ENCODE assay signal across 14 cellular contexts in the genomic region with DNA sequence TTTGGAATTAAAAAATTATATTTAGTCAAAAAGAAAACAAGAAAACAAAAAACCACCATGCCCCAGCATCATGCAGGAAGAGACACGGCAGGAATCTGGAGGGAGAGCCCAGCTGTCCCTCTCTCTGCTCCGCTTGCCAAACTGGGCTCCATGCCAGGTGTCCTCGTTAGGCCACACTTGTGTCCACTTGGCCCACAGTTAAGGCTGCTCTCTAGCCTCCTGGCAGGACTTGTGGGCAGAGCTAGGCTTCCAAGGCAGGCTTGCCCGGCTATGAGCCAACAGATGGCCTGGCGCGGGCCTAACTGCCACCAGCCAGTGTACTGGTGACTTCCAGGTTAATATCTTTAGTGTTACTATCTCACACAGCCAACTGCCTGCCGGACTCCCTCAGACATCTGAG. TPM values are rescaled to one million over a fixed set of nuclear protein-coding genes. Genes with fewer than 3 reads are reported as not detected.
A peak's percentile ranks its signal among the peaks of the same experiment; 100 is the strongest.
DNase-seq lines count a peak whose midpoint lies in the region; ATAC-seq, FAIRE-seq and TF ChIP-seq lines count a peak whose summit lies in the region.
"Had no signal": no experiment of that assay in that cellular context is flagged by ENCODE, and none has a peak within 500 bp of the region (broad histone marks: within the 10 kb centered on the region; RNA-seq: fewer than 3 reads in every experiment).

No MANE protein-coding gene starts in this region.

- no peak overlapping the region; the same call in 1 of the 2 replicates for H3K9ac ChIP-seq in HepG2 (ENCODE audit: insufficient read depth, low read depth, low read length)

- no peaks in the 10 kb centered on the region for H3K9me3 Mint-ChIP-seq in WTC11
- H3K9me3 Mint-ChIP-seq: type B pancreatic cell had no signal

- H3K4me1 Mint-ChIP-seq in WTC11 = peaks cover 4% of the 10 kb centered on the region

- no peak overlapping the region for H2AFZ ChIP-seq in HepG2 (ENCODE audit: low read length)

- ATAC-seq in body of pancreas = peak; percentile 80
- no peak for ATAC-seq in HepG2
- ATAC-seq in WTC11 = no peak
- ATAC-seq in HG03039 (IDR thresholded peaks at IDR 0.05; ENCODE audit: unreplicated experiment) = no peak
- no peak for ATAC-seq in GM21367 (IDR thresholded peaks at IDR 0.05; ENCODE audit: unreplicated experiment)
- ATAC-seq: A549 had no signal

- peaks cover 6% of the 10 kb centered on the region for H4K20me1 ChIP-seq in HepG2 (ENCODE audit: insufficient read depth, low read length)

- no peak overlapping the region for H3K4me3 ChIP-seq in body of pancreas
- H3K4me3 ChIP-seq in HepG2 (replicated peaks in 1 of 3; ENCODE audit: insufficient read depth in 1 of 3, low read depth in 2 of 3, low read length in 3 of 3) = no peak overlapping the region
- H3K4me3 ChIP-seq in tibial artery = no peak overlapping the region
- H3K4me3 ChIP-seq: A549 had no signal

- no peaks in the 10 kb centered on the region for H3K9me3 ChIP-seq in body of pancreas
- H3K9me3 ChIP-seq in HepG2 (ENCODE audit: low read length) = no peaks in the 10 kb centered on the region
- H3K9me3 ChIP-seq in tibial artery = no peaks in the 10 kb centered on the region
- H3K9me3 ChIP-seq: A549 had no signal

- CTCF ChIA-PET in HepG2 (lab: Yijun Ruan, JAX; ENCODE audit: low intra/inter-chr PET ratio, low total read pairs) (no interaction called here), WTC11 (lab: Charles Lee) (interaction anchor here (0.8 to 2.0 kb wide), 3 partner anchors 11 to 43 kb away, joined by 3 to 11 read pairs (median 3); a partner anchor contains a TSS)

- in situ Hi-C loops in HepG2 (cut with HindIII; ENCODE audit: extremely low pct_ligation_motif_present, low pct_unique_long_range_greater_than_20kb) = no loop called here

- H3K36me3 ChIP-seq in body of pancreas (replicated peaks in 1 of 2; ENCODE audit: insufficient read depth in 1 of 2, low read depth in 2 of 2) (no peaks in the 10 kb centered on the region), HepG2 (replicated peaks in 1 of 2; ENCODE audit: control insufficient read depth in 1 of 2, insufficient read depth in 2 of 2, low read length in 2 of 2) (peaks cover under 1 to 8% of the 10 kb centered on the region in 2 experiments; a peak in 4 of 5 replicates), tibial artery (no peaks in the 10 kb centered on the region)

- peak overlapping the region; percentile 4 to 55 (median 48) for H3K27ac ChIP-seq in body of pancreas
- H3K27ac ChIP-seq in HepG2 (ENCODE audit: extremely low read length, insufficient read depth, low read length) = no peak overlapping the region
- H3K27ac ChIP-seq in tibial artery = peak overlapping the region; percentile 13 to 36
- H3K27ac ChIP-seq: A549 had no signal

- DNase-seq in NCI-H345 (lab: John Stamatoyannopoulos, UW) = peak; percentile 24
- DNase-seq in NCI-H345 treated with DMSO at 0.1 percent for 48 hours (lab: John Stamatoyannopoulos, UW; ENCODE audit: unreplicated experiment) = no peak
- peak; percentile 87 to 96 (median 92) for DNase-seq in body of pancreas
- DNase-seq in HepG2 (ENCODE audit: low spot score) = no peak
- DNase-seq in tibial artery = peak; percentile 79 to 86
- DNase-seq in WTC11 (ENCODE audit: low spot score) = no peak
- DNase-seq: activated CD4-positive, alpha-beta T cell treated with anti-CD3 and anti-CD28 coated beads, Interleukin-2, amount 50 U/mL, for 1 hour; OCI-M1; stimulated activated CD4-positive, alpha-beta T cell treated with anti-CD3 and anti-CD28 coated beads, Interleukin-4, amount 100 ng/mL, for 24 hours had no signal

- no peak for TF ChIP-seq RAD21 in HepG2 (CRISPR knock-in tag; IDR thresholded peaks at IDR 0.05)

- no peak overlapping the region for H3K4me3 Mint-ChIP-seq in WTC11
- H3K4me3 Mint-ChIP-seq: IgD-negative memory B cell, type B pancreatic cell had no signal

- H3K36me3 Mint-ChIP-seq in WTC11 = no peaks in the 10 kb centered on the region

- H3K4me2 ChIP-seq in HepG2 (ENCODE audit: low read depth, low read length) = no peak overlapping the region
- H3K4me2 ChIP-seq: A549 had no signal

- TF ChIP-seq POLR2A in body of pancreas (IDR thresholded peaks at IDR 0.05) (no peak), HepG2 (IDR thresholded peaks at IDR 0.05; ENCODE audit: insufficient read depth in 1 of 2, low read depth in 2 of 2, low read length in 2 of 2) (no peak)

- BruUV-seq in HepG2 (replicated peaks; lab: Mats Ljungman, UMichigan) = no TSS peak

- POLR2A ChIA-PET in HepG2 (lab: Yijun Ruan, JAX) (interaction anchor here (0.9 to 1.2 kb wide), 2 partner anchors 11 to 24 kb away, joined by 3 to 4 read pairs; a partner anchor contains a TSS), WTC11 (lab: Charles Lee) (no interaction called here)

- TF ChIP-seq CTCF in body of pancreas (IDR thresholded peaks at IDR 0.05) = no peak
- no peak for TF ChIP-seq CTCF in HepG2 (CRISPR knock-in tag; IDR thresholded peaks at IDR 0.05)
- TF ChIP-seq CTCF in tibial artery (IDR thresholded peaks at IDR 0.05) = no peak
- no peak for TF ChIP-seq CTCF in WTC11 (IDR thresholded peaks at IDR 0.05)

- WGBS in body of pancreas, 2 donors = 10 to 20% methylated on average over 7 of the region's 7 CpGs
- 91% methylated on average over 4 of the region's 7 CpGs for WGBS in HepG2 (ENCODE audit: low lambda C conversion rate)

- peaks cover 56% of the 10 kb centered on the region for H3K4me1 ChIP-seq in body of pancreas
- peaks cover 5% of the 10 kb centered on the region for H3K4me1 ChIP-seq in HepG2 (ENCODE audit: insufficient read depth, low read length)
- peaks cover 0 to 30% (median 20%) of the 10 kb centered on the region in 4 donors for H3K4me1 ChIP-seq in tibial artery

- H3K27ac Mint-ChIP-seq in WTC11 = no peak overlapping the region
- H3K27ac Mint-ChIP-seq: type B pancreatic cell had no signal

- TF ChIP-seq EP300 in HepG2 (IDR thresholded peaks at IDR 0.05; ENCODE audit: low read depth in 2 of 2, low read length in 2 of 2) (no peak), HepG2 (CRISPR knock-in tag; IDR thresholded peaks at IDR 0.05; ENCODE audit: borderline replicate concordance) (no peak)

- H3K79me2 ChIP-seq in HepG2 (ENCODE audit: insufficient read depth, low read length) = peaks cover 31% of the 10 kb centered on the region

- FAIRE-seq in HepG2 (lab: Jason Lieb, UNC) = no peak
- FAIRE-seq: A549 had no signal

- intact Hi-C loops in body of pancreas (cut with DNase I) (no loop called here), HepG2 (cut with micrococcal nuclease; ENCODE audit: unreplicated experiment) (no loop called here), tibial artery (cut with DNase I; ENCODE audit: low total_unique reads) (no loop called here)

- no peaks in the 10 kb centered on the region for H3K27me3 ChIP-seq in body of pancreas
- H3K27me3 ChIP-seq in HepG2 (ENCODE audit: control insufficient read depth in 1 of 2, insufficient read depth in 2 of 2, low read length in 2 of 2) = no peaks in the 10 kb centered on the region
- no peaks in the 10 kb centered on the region for H3K27me3 ChIP-seq in tibial artery

- H3K27me3 Mint-ChIP-seq in WTC11 (ENCODE audit: low read depth) = no peaks in the 10 kb centered on the region; the same call in 1 of the 2 replicates
- H3K27me3 Mint-ChIP-seq: IgD-negative memory B cell, type B pancreatic cell had no signal

RNA-seq across cellular contexts. Expression of a gene that starts 10.6 kb away (rescaled TPM):
- total RNA-seq in body of pancreas (100 to 1,000 TPM in 1 of 2 donors, 10 to 100 TPM in 1; 53.7 to 102 TPM), HepG2 (2016; rRNA removed; fragmentation: Illumina TruSeq; extraction: Trizol) (49.5 and 51.1 TPM in 2 replicates), WTC11 (2021) (32.5 to 44.1 TPM (median 33.8 TPM) in 3 replicates)
- total RNA-seq in HepG2 (2016; cell fraction: cytosol; rRNA removed; fragmentation: Illumina TruSeq; extraction: Trizol; ENCODE audit: low read depth) = 13.5 and 16.0 TPM in 2 replicates
- total RNA-seq in HepG2 (2016; cell fraction: insoluble cytoplasmic fraction; rRNA removed; fragmentation: Illumina TruSeq; extraction: Trizol) = 45.3 and 52.4 TPM in 2 replicates
- total RNA-seq in HepG2 (2016; cell fraction: membrane; rRNA removed; fragmentation: Illumina TruSeq; extraction: Trizol) = 23.6 and 25.5 TPM in 2 replicates
- total RNA-seq in HepG2 (2016; cell fraction: nucleus; rRNA removed; fragmentation: Illumina TruSeq; extraction: Trizol) = 26.3 and 30.4 TPM in 2 replicates
- 54.2 and 61.3 TPM in 2 replicates for polyA plus RNA-seq in HepG2 (2011; rRNA removed)
- polyA plus RNA-seq in HepG2 (2011; cell fraction: cytosol; rRNA removed) = 55.2 and 57.9 TPM in 2 replicates
- polyA plus RNA-seq in HepG2 (2011; cell fraction: nucleus; rRNA removed) = 32.7 and 35.9 TPM in 2 replicates
- polyA plus RNA-seq in HepG2 (2012) = 29.3 and 41.3 TPM in 2 replicates
- 16.4 and 17.3 TPM in 2 replicates for polyA plus RNA-seq in HepG2 (2016; cell fraction: cytosol; fragmentation: Illumina TruSeq; extraction: Trizol; ENCODE audit: low read depth)
- 55.4 and 63.8 TPM in 2 replicates for polyA plus RNA-seq in HepG2 (2016; cell fraction: insoluble cytoplasmic fraction; fragmentation: Illumina TruSeq; extraction: Trizol; ENCODE audit: low read depth)
- 21.4 and 22.6 TPM in 2 replicates for polyA plus RNA-seq in HepG2 (2016; cell fraction: membrane; fragmentation: Illumina TruSeq; extraction: Trizol; ENCODE audit: low read depth)
- 45.0 and 53.3 TPM in 2 replicates for polyA plus RNA-seq in HepG2 (2016; cell fraction: nucleus; fragmentation: Illumina TruSeq; extraction: Trizol; ENCODE audit: insufficient read depth, low read depth)
- polyA minus RNA-seq in HepG2 (2011; rRNA and poly(A)+ RNA removed; ENCODE audit: low replicate concordance) = 104 and 246 TPM in 2 replicates
- 37.9 and 45.0 TPM in 2 replicates for polyA minus RNA-seq in HepG2 (2011; cell fraction: cytosol; rRNA and poly(A)+ RNA removed)
- polyA minus RNA-seq in HepG2 (2011; cell fraction: nucleus; rRNA and poly(A)+ RNA removed) = 14.7 and 19.8 TPM in 2 replicates

RNA-seq across cellular contexts. Expression of a gene that starts 13.0 kb away (rescaled TPM):
- total RNA-seq in body of pancreas = not detected
- total RNA-seq in HepG2 (2016; rRNA removed; fragmentation: Illumina TruSeq; extraction: Trizol) = not detected in 2 replicates
- total RNA-seq in HepG2 (2016; cell fraction: cytosol; rRNA removed; fragmentation: Illumina TruSeq; extraction: Trizol; ENCODE audit: low read depth) = not detected in 2 replicates
- not detected in 2 replicates for total RNA-seq in HepG2 (2016; cell fraction: insoluble cytoplasmic fraction; rRNA removed; fragmentation: Illumina TruSeq; extraction: Trizol)
- total RNA-seq in HepG2 (2016; cell fraction: membrane; rRNA removed; fragmentation: Illumina TruSeq; extraction: Trizol) = 0.28 TPM in 1 of 2 replicates, not detected in the other
- total RNA-seq in HepG2 (2016; cell fraction: nucleus; rRNA removed; fragmentation: Illumina TruSeq; extraction: Trizol) = not detected in 2 replicates
- polyA plus RNA-seq in HepG2 (2011; rRNA removed) = not detected in 2 replicates
- polyA plus RNA-seq in HepG2 (2011; cell fraction: cytosol; rRNA removed) = 0.34 TPM in 1 of 2 replicates, not detected in the other
- not detected in 2 replicates for polyA plus RNA-seq in HepG2 (2011; cell fraction: nucleus; rRNA removed)
- 0.75 TPM in 1 of 2 replicates, not detected in the other for polyA plus RNA-seq in HepG2 (2012)
- not detected in 2 replicates for polyA plus RNA-seq in HepG2 (2016; cell fraction: cytosol; fragmentation: Illumina TruSeq; extraction: Trizol; ENCODE audit: low read depth)
- polyA plus RNA-seq in HepG2 (2016; cell fraction: insoluble cytoplasmic fraction; fragmentation: Illumina TruSeq; extraction: Trizol; ENCODE audit: low read depth) = not detected in 2 replicates
- not detected in 2 replicates for polyA plus RNA-seq in HepG2 (2016; cell fraction: membrane; fragmentation: Illumina TruSeq; extraction: Trizol; ENCODE audit: low read depth)
- polyA plus RNA-seq in HepG2 (2016; cell fraction: nucleus; fragmentation: Illumina TruSeq; extraction: Trizol; ENCODE audit: insufficient read depth, low read depth) = not detected in 2 replicates
- not detected in 2 replicates for polyA minus RNA-seq in HepG2 (2011; rRNA and poly(A)+ RNA removed; ENCODE audit: low replicate concordance)
- polyA minus RNA-seq in HepG2 (2011; cell fraction: cytosol; rRNA and poly(A)+ RNA removed) = not detected in 2 replicates
- not detected in 2 replicates for polyA minus RNA-seq in HepG2 (2011; cell fraction: nucleus; rRNA and poly(A)+ RNA removed)
- not detected in 3 replicates for total RNA-seq in WTC11 (2021)
- polyA plus RNA-seq: A549, IgD-negative memory B cell had no signal

RNA-seq across cellular contexts. Expression of a gene that starts 39.4 kb away (rescaled TPM):
- 10 to 100 TPM in 1 of 2 donors, 1 to 10 TPM in 1; 5.4 to 13.8 TPM for total RNA-seq in body of pancreas
- total RNA-seq in HepG2 (2016; rRNA removed; fragmentation: Illumina TruSeq; extraction: Trizol) = 6.7 and 13.6 TPM in 2 replicates
- 3.9 and 4.1 TPM in 2 replicates for total RNA-seq in HepG2 (2016; cell fraction: cytosol; rRNA removed; fragmentation: Illumina TruSeq; extraction: Trizol; ENCODE audit: low read depth)
- total RNA-seq in HepG2 (2016; cell fraction: insoluble cytoplasmic fraction; rRNA removed; fragmentation: Illumina TruSeq; extraction: Trizol) = 5.4 and 13.4 TPM in 2 replicates
- 8.8 TPM in 2 replicates for total RNA-seq in HepG2 (2016; cell fraction: membrane; rRNA removed; fragmentation: Illumina TruSeq; extraction: Trizol)
- 14.6 and 15.0 TPM in 2 replicates for total RNA-seq in HepG2 (2016; cell fraction: nucleus; rRNA removed; fragmentation: Illumina TruSeq; extraction: Trizol)
- polyA plus RNA-seq in HepG2 (2011; rRNA removed) = 8.9 and 11.9 TPM in 2 replicates
- 5.3 and 6.3 TPM in 2 replicates for polyA plus RNA-seq in HepG2 (2011; cell fraction: cytosol; rRNA removed)
- polyA plus RNA-seq in HepG2 (2011; cell fraction: nucleus; rRNA removed) = 34.2 and 34.3 TPM in 2 replicates
- 8.4 and 11.0 TPM in 2 replicates for polyA plus RNA-seq in HepG2 (2012)
- 6.5 and 9.3 TPM in 2 replicates for polyA plus RNA-seq in HepG2 (2016; cell fraction: cytosol; fragmentation: Illumina TruSeq; extraction: Trizol; ENCODE audit: low read depth)
- polyA plus RNA-seq in HepG2 (2016; cell fraction: insoluble cytoplasmic fraction; fragmentation: Illumina TruSeq; extraction: Trizol; ENCODE audit: low read depth) = 11.1 and 13.3 TPM in 2 replicates
- polyA plus RNA-seq in HepG2 (2016; cell fraction: membrane; fragmentation: Illumina TruSeq; extraction: Trizol; ENCODE audit: low read depth) = 11.3 and 12.9 TPM in 2 replicates
- 48.6 and 52.7 TPM in 2 replicates for polyA plus RNA-seq in HepG2 (2016; cell fraction: nucleus; fragmentation: Illumina TruSeq; extraction: Trizol; ENCODE audit: insufficient read depth, low read depth)
- polyA minus RNA-seq in HepG2 (2011; rRNA and poly(A)+ RNA removed; ENCODE audit: low replicate concordance) = 3.3 and 16.4 TPM in 2 replicates
- 4.1 and 8.5 TPM in 2 replicates for polyA minus RNA-seq in HepG2 (2011; cell fraction: cytosol; rRNA and poly(A)+ RNA removed)
- polyA minus RNA-seq in HepG2 (2011; cell fraction: nucleus; rRNA and poly(A)+ RNA removed) = 8.7 and 11.3 TPM in 2 replicates
- total RNA-seq in WTC11 (2021) = 33.4 to 38.3 TPM (median 36.4 TPM) in 3 replicates
- polyA plus RNA-seq: IgD-negative memory B cell had no signal

RNA-seq across cellular contexts. Expression of a gene that starts 54.0 kb away (rescaled TPM):
- 10 to 100 TPM; 13.0 to 57.0 TPM for total RNA-seq in body of pancreas
- 0.36 and 1.1 TPM in 2 replicates for total RNA-seq in HepG2 (2016; rRNA removed; fragmentation: Illumina TruSeq; extraction: Trizol)
- 1.6 and 1.9 TPM in 2 replicates for total RNA-seq in HepG2 (2016; cell fraction: cytosol; rRNA removed; fragmentation: Illumina TruSeq; extraction: Trizol; ENCODE audit: low read depth)
- total RNA-seq in HepG2 (2016; cell fraction: insoluble cytoplasmic fraction; rRNA removed; fragmentation: Illumina TruSeq; extraction: Trizol) = 0.33 and 1.3 TPM in 2 replicates
- total RNA-seq in HepG2 (2016; cell fraction: membrane; rRNA removed; fragmentation: Illumina TruSeq; extraction: Trizol) = 2.2 and 3.3 TPM in 2 replicates
- 0.96 and 3.2 TPM in 2 replicates for total RNA-seq in HepG2 (2016; cell fraction: nucleus; rRNA removed; fragmentation: Illumina TruSeq; extraction: Trizol)
- polyA plus RNA-seq in HepG2 (2011; rRNA removed) = 0.47 and 0.51 TPM in 2 replicates
- polyA plus RNA-seq in HepG2 (2011; cell fraction: cytosol; rRNA removed) = 0.28 and 0.60 TPM in 2 replicates
- polyA plus RNA-seq in HepG2 (2011; cell fraction: nucleus; rRNA removed) = 2.1 and 2.7 TPM in 2 replicates
- 0.36 and 1.0 TPM in 2 replicates for polyA plus RNA-seq in HepG2 (2012)
- 1.3 and 1.6 TPM in 2 replicates for polyA plus RNA-seq in HepG2 (2016; cell fraction: cytosol; fragmentation: Illumina TruSeq; extraction: Trizol; ENCODE audit: low read depth)
- 0.35 and 0.63 TPM in 2 replicates for polyA plus RNA-seq in HepG2 (2016; cell fraction: insoluble cytoplasmic fraction; fragmentation: Illumina TruSeq; extraction: Trizol; ENCODE audit: low read depth)
- 1.2 and 1.6 TPM in 2 replicates for polyA plus RNA-seq in HepG2 (2016; cell fraction: membrane; fragmentation: Illumina TruSeq; extraction: Trizol; ENCODE audit: low read depth)
- polyA plus RNA-seq in HepG2 (2016; cell fraction: nucleus; fragmentation: Illumina TruSeq; extraction: Trizol; ENCODE audit: insufficient read depth, low read depth) = 1.3 and 1.4 TPM in 2 replicates
- 1.6 and 5.9 TPM in 2 replicates for polyA minus RNA-seq in HepG2 (2011; rRNA and poly(A)+ RNA removed; ENCODE audit: low replicate concordance)
- 0.26 TPM in 1 of 2 replicates, not detected in the other for polyA minus RNA-seq in HepG2 (2011; cell fraction: cytosol; rRNA and poly(A)+ RNA removed)
- polyA minus RNA-seq in HepG2 (2011; cell fraction: nucleus; rRNA and poly(A)+ RNA removed) = 1.6 and 3.5 TPM in 2 replicates
- 4.2 to 4.9 TPM (median 4.6 TPM) in 3 replicates for total RNA-seq in WTC11 (2021)

RNA-seq across cellular contexts. Expression of a gene that starts 58.3 kb away (rescaled TPM):
- total RNA-seq in body of pancreas = 10 to 100 TPM; 37.9 to 62.6 TPM
- total RNA-seq in HepG2 (2016; rRNA removed; fragmentation: Illumina TruSeq; extraction: Trizol) = 4.6 and 11.2 TPM in 2 replicates
- total RNA-seq in HepG2 (2016; cell fraction: cytosol; rRNA removed; fragmentation: Illumina TruSeq; extraction: Trizol; ENCODE audit: low read depth) = 3.4 and 4.7 TPM in 2 replicates
- 3.9 and 9.6 TPM in 2 replicates for total RNA-seq in HepG2 (2016; cell fraction: insoluble cytoplasmic fraction; rRNA removed; fragmentation: Illumina TruSeq; extraction: Trizol)
- total RNA-seq in HepG2 (2016; cell fraction: membrane; rRNA removed; fragmentation: Illumina TruSeq; extraction: Trizol) = 8.9 and 11.8 TPM in 2 replicates
- 12.3 and 18.6 TPM in 2 replicates for total RNA-seq in HepG2 (2016; cell fraction: nucleus; rRNA removed; fragmentation: Illumina TruSeq; extraction: Trizol)
- 5.7 and 8.1 TPM in 2 replicates for polyA plus RNA-seq in HepG2 (2011; rRNA removed)
- polyA plus RNA-seq in HepG2 (2011; cell fraction: cytosol; rRNA removed) = 2.4 and 3.4 TPM in 2 replicates
- 40.0 and 43.3 TPM in 2 replicates for polyA plus RNA-seq in HepG2 (2011; cell fraction: nucleus; rRNA removed)
- 16.0 and 16.5 TPM in 2 replicates for polyA plus RNA-seq in HepG2 (2012)
- polyA plus RNA-seq in HepG2 (2016; cell fraction: cytosol; fragmentation: Illumina TruSeq; extraction: Trizol; ENCODE audit: low read depth) = 1.9 and 2.2 TPM in 2 replicates
- 7.7 and 13.5 TPM in 2 replicates for polyA plus RNA-seq in HepG2 (2016; cell fraction: insoluble cytoplasmic fraction; fragmentation: Illumina TruSeq; extraction: Trizol; ENCODE audit: low read depth)
- 5.9 and 6.9 TPM in 2 replicates for polyA plus RNA-seq in HepG2 (2016; cell fraction: membrane; fragmentation: Illumina TruSeq; extraction: Trizol; ENCODE audit: low read depth)
- polyA plus RNA-seq in HepG2 (2016; cell fraction: nucleus; fragmentation: Illumina TruSeq; extraction: Trizol; ENCODE audit: insufficient read depth, low read depth) = 26.9 and 30.6 TPM in 2 replicates
- 7.9 and 21.6 TPM in 2 replicates for polyA minus RNA-seq in HepG2 (2011; rRNA and poly(A)+ RNA removed; ENCODE audit: low replicate concordance)
- polyA minus RNA-seq in HepG2 (2011; cell fraction: cytosol; rRNA and poly(A)+ RNA removed) = 6.8 and 12.0 TPM in 2 replicates
- polyA minus RNA-seq in HepG2 (2011; cell fraction: nucleus; rRNA and poly(A)+ RNA removed) = 11.6 and 18.2 TPM in 2 replicates
- total RNA-seq in WTC11 (2021) = 14.9 to 15.9 TPM (median 15.5 TPM) in 3 replicates

Comparison
In these comparisons a context has a peak if more than half of its experiments do, and no peak if none do; other contexts are left out.
1. DNase-seq: peak in NCI-H345 (single experiment), body of pancreas (4 of 4) and tibial artery (2 of 2); none in NCI-H345 treated with DMSO at 0.1 percent for 48 hours (single experiment), HepG2 (single experiment) and WTC11 (single experiment).